In genomic region chr12:57745485-57745881, GRCh38 we compare ENCODE assay signal across 8 cellular contexts. TPM values are rescaled to one million over a fixed set of nuclear protein-coding genes. Genes with fewer than 3 reads are reported as not detected.
A peak's percentile ranks its signal among the peaks of the same experiment; 100 is the strongest.
DNase-seq lines count a peak whose midpoint lies in the region; ATAC-seq lines count a peak whose summit lies in the region.

No MANE protein-coding gene starts in this region.

- H3K4me1 Mint-ChIP-seq in activated CD8-positive, alpha-beta memory T cell treated with anti-CD3 and anti-CD28 coated beads, Interleukin-2, amount 10 ng/mL, durations not matched to agents 7 days and 5 days: peaks cover 50% of the 10 kb centered on the region

- H3K36me3 Mint-ChIP-seq in activated CD8-positive, alpha-beta memory T cell treated with anti-CD3 and anti-CD28 coated beads, Interleukin-2, amount 10 ng/mL, durations not matched to agents 7 days and 5 days: peaks cover 20% of the 10 kb centered on the region

- H3K27ac ChIP-seq in adipose tissue (ENCODE audit: low read depth, low read length): peak overlapping the region; percentile 96
- H3K27ac ChIP-seq in layer of hippocampus (ENCODE audit: low read depth, low read length): peak overlapping the region; percentile 90
- peak overlapping the region; percentile 81 for H3K27ac ChIP-seq in thymus (ENCODE audit: low read depth)

- H3K36me3 ChIP-seq in thymus (ENCODE audit: control insufficient read depth, insufficient read depth): peaks cover 14% of the 10 kb centered on the region

- H3K27ac Mint-ChIP-seq in activated CD8-positive, alpha-beta memory T cell treated with anti-CD3 and anti-CD28 coated beads, Interleukin-2, amount 10 ng/mL, durations not matched to agents 7 days and 5 days: peak overlapping the region; percentile 95

- no peaks in the 10 kb centered on the region for H3K27me3 ChIP-seq in layer of hippocampus (ENCODE audit: control insufficient read depth, insufficient read depth, low read length)
- no peaks in the 10 kb centered on the region for H3K27me3 ChIP-seq in thymus (ENCODE audit: control insufficient read depth, insufficient read depth)

- ATAC-seq in activated CD8-positive, alpha-beta memory T cell treated with anti-CD3 and anti-CD28 coated beads, Interleukin-2, amount 10 ng/mL, durations not matched to agents 7 days and 5 days: no peak
- no peak for ATAC-seq in HG03565 (IDR thresholded peaks at IDR 0.05; ENCODE audit: unreplicated experiment)

- H3K4me3 ChIP-seq in thymus (ENCODE audit: low read length): peak overlapping the region; percentile 58

- H3K4me3 Mint-ChIP-seq in activated CD8-positive, alpha-beta memory T cell treated with anti-CD3 and anti-CD28 coated beads, Interleukin-2, amount 10 ng/mL, durations not matched to agents 7 days and 5 days: peak overlapping the region; percentile 85

- WGBS in adipose tissue, 3 donors: 30 to 45% (median 36%) methylated on average over 8 of the region's 8 CpGs
- 62% methylated on average over 8 of the region's 8 CpGs for WGBS in thymus

- no peaks in the 10 kb centered on the region for H3K27me3 Mint-ChIP-seq in activated CD8-positive, alpha-beta memory T cell treated with anti-CD3 and anti-CD28 coated beads, Interleukin-2, amount 10 ng/mL, durations not matched to agents 7 days and 5 days

- H3K4me1 ChIP-seq in thymus (ENCODE audit: control insufficient read depth, insufficient read depth, low read length): peaks cover 28% of the 10 kb centered on the region

- DNase-seq in activated CD8-positive, alpha-beta memory T cell treated with anti-CD3 and anti-CD28 coated beads, Interleukin-2, amount 10 ng/mL, durations not matched to agents 7 days and 5 days: no peak
- no peak for DNase-seq in activated CD8-positive, alpha-beta memory T cell treated with anti-CD3 and anti-CD28 coated beads, Interleukin-2, amount 50 U/mL, for 4 hours
- DNase-seq in effector CD4-positive, alpha-beta T cell: no peak
- no peak for DNase-seq in hippocampal formation (lab: John Stamatoyannopoulos, UW)

- CTCF ChIA-PET in activated CD8-positive, alpha-beta memory T cell treated with anti-CD3 and anti-CD28 coated beads, Interleukin-2, amount 10 ng/mL, durations not matched to agents 7 days and 5 days (lab: Charles Lee): interaction anchor here (1.2 to 2.2 kb wide), 4 partner anchors 11 to 282 kb away, joined by 3 to 17 read pairs (median 6); no protein-coding TSS in a partner anchor

- H3K9me3 Mint-ChIP-seq in activated CD8-positive, alpha-beta memory T cell treated with anti-CD3 and anti-CD28 coated beads, Interleukin-2, amount 10 ng/mL, durations not matched to agents 7 days and 5 days (ENCODE audit: low read depth): no peaks in the 10 kb centered on the region

- H3K9me3 ChIP-seq in thymus (ENCODE audit: control insufficient read depth): no peaks in the 10 kb centered on the region

RNA-seq across cellular contexts. Expression of gene TSPAN31, which starts 0.6 kb away (rescaled TPM):
- 10 to 100 TPM in 1 of 2 experiments, 1 to 10 TPM in 1; 10.0 to 19.4 TPM for total RNA-seq in activated CD8-positive, alpha-beta memory T cell treated with anti-CD3 and anti-CD28 coated beads, Interleukin-2, amount 10 ng/mL, durations not matched to agents 7 days and 5 days
- polyA plus RNA-seq in adipose tissue (10 to 100 TPM; 30.1 to 38.8 (median 36.2) TPM), thymus (31.4 TPM)

RNA-seq across cellular contexts. Expression of gene CDK4, which starts 6.6 kb away (rescaled TPM):
- 100 to 1,000 TPM; 127 to 167 TPM for total RNA-seq in activated CD8-positive, alpha-beta memory T cell treated with anti-CD3 and anti-CD28 coated beads, Interleukin-2, amount 10 ng/mL, durations not matched to agents 7 days and 5 days
- polyA plus RNA-seq in adipose tissue: 10 to 100 TPM; 50.9 to 96.4 (median 73.9) TPM
- 38.5 TPM for polyA plus RNA-seq in thymus

RNA-seq across cellular contexts. Expression of gene AGAP2, which starts 6.9 kb away (rescaled TPM):
- total RNA-seq in activated CD8-positive, alpha-beta memory T cell treated with anti-CD3 and anti-CD28 coated beads, Interleukin-2, amount 10 ng/mL, durations not matched to agents 7 days and 5 days: 10 to 100 TPM; 70.7 to 72.7 TPM
- polyA plus RNA-seq in adipose tissue (1 to 10 TPM in 2 of 3 donors, under 1 TPM in 1; 0.77 to 3.1 (median 2.2) TPM), thymus (15.5 TPM)

RNA-seq across cellular contexts. Expression of gene MARCHF9, which starts 9.4 kb away (rescaled TPM):
- total RNA-seq in activated CD8-positive, alpha-beta memory T cell treated with anti-CD3 and anti-CD28 coated beads, Interleukin-2, amount 10 ng/mL, durations not matched to agents 7 days and 5 days: 10 to 100 TPM; 21.0 to 24.9 TPM
- polyA plus RNA-seq in adipose tissue (1 to 10 TPM; 5.3 to 8.8 (median 7.4) TPM), thymus (54.9 TPM)

RNA-seq across cellular contexts. Expression of gene CYP27B1, which starts 21.4 kb away (rescaled TPM):
- total RNA-seq in activated CD8-positive, alpha-beta memory T cell treated with anti-CD3 and anti-CD28 coated beads, Interleukin-2, amount 10 ng/mL, durations not matched to agents 7 days and 5 days: 1 to 10 TPM; 4.5 to 5.4 TPM
- polyA plus RNA-seq in adipose tissue: 1 to 10 TPM in 2 of 3 donors, not detected in 1; 3.0 to 4.2 TPM
- polyA plus RNA-seq in thymus: 0.82 TPM
